Comparison of ENCODE assay signal across 26 cellular contexts in the genomic region with DNA sequence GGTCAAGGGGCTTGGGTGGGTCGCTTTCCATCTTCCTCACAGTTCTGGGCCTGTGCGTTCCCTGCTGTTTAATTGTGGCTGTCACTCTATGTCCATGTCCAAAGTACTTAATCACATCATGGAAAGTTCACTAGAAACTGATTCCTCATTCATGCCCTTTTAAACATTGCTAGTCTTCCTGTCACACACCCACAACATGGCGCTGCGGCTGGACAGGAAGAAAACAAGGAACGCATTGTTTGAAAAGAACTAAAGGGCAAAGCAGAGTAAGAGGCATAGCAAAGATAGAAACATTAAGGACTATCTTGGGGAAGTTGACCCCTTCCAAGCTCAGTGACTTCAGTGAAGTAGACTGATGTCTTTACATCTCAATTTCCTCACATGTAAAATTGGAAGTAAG. TPM values are rescaled to one million over a fixed set of nuclear protein-coding genes. Genes with fewer than 3 reads are reported as not detected.
DNase-seq lines count a peak whose midpoint lies in the region; ATAC-seq, FAIRE-seq and TF ChIP-seq lines count a peak whose summit lies in the region.
"Had no signal": no experiment of that assay in that cellular context is flagged by ENCODE, and none has a peak within 500 bp of the region (broad histone marks: within the 10 kb centered on the region; RNA-seq: fewer than 3 reads in every experiment).

No MANE protein-coding gene starts in this region.

- FAIRE-seq in astrocyte (lab: Jason Lieb, UNC): peak; percentile 13
- FAIRE-seq: GM12878, GM12892, GM18507 had no signal

- H3K4me1 Mint-ChIP-seq in astrocyte (ENCODE audit: low read depth, unreplicated experiment) (no peaks in the 10 kb centered on the region), nephron progenitor cell (no peaks in the 10 kb centered on the region)
- H3K4me1 Mint-ChIP-seq: B cell had no signal

- no peaks in the 10 kb centered on the region for H4K20me1 ChIP-seq in astrocyte (ENCODE audit: insufficient read depth, low read length)
- H4K20me1 ChIP-seq: BLaER1 treated with 17β-estradiol and CSF1 and Interleukin-3, amounts not matched to agents 10 nM and 100 nM had no signal

- no peaks in the 10 kb centered on the region for H3K9me3 Mint-ChIP-seq in astrocyte (ENCODE audit: unreplicated experiment)
- H3K9me3 Mint-ChIP-seq in nephron progenitor cell: no peaks in the 10 kb centered on the region
- H3K9me3 Mint-ChIP-seq: CD4-positive, alpha-beta T cell; CD8-positive, alpha-beta T cell had no signal

- no peak overlapping the region for H3K4me2 ChIP-seq in astrocyte (ENCODE audit: low read length)
- H3K4me2 ChIP-seq: A549; BLaER1 treated with 17β-estradiol and CSF1 and Interleukin-3, amounts not matched to agents 10 nM and 100 nM had no signal

- no peaks in the 10 kb centered on the region for H3K36me3 ChIP-seq in astrocyte (ENCODE audit: insufficient read depth, low read length)
- H3K36me3 ChIP-seq: BLaER1 treated with 17β-estradiol and CSF1 and Interleukin-3, amounts not matched to agents 10 nM and 100 nM had no signal

- H3K27ac Mint-ChIP-seq in astrocyte (ENCODE audit: unreplicated experiment) (no peak overlapping the region), nephron progenitor cell (peak overlapping the region; percentile 37)
- H3K27ac Mint-ChIP-seq: B cell; CD4-positive, alpha-beta T cell; CD8-positive, alpha-beta T cell had no signal

- TF ChIP-seq CTCF in astrocyte (IDR thresholded peaks at IDR 0.05; ENCODE audit: insufficient read depth, low read depth, low read length) (no peak), nephron progenitor cell (IDR thresholded peaks at IDR 0.05) (no peak)

- H3K4me3 ChIP-seq in astrocyte (ENCODE audit: insufficient read depth, low read depth, low read length): no peak overlapping the region
- H3K4me3 ChIP-seq: A549; BLaER1 treated with 17β-estradiol and CSF1 and Interleukin-3, amounts not matched to agents 10 nM and 100 nM; GM12878 had no signal

- ATAC-seq in GM18520 (IDR thresholded peaks at IDR 0.05; ENCODE audit: unreplicated experiment) (no peak), GM21576 (IDR thresholded peaks at IDR 0.05; ENCODE audit: unreplicated experiment) (no peak)
- ATAC-seq: A549; CD8-positive, alpha-beta T cell; GM12878 had no signal

- H3K4me3 Mint-ChIP-seq in astrocyte (ENCODE audit: unreplicated experiment) (no peak overlapping the region), nephron progenitor cell (no peak overlapping the region)
- H3K4me3 Mint-ChIP-seq: B cell; CD4-positive, alpha-beta T cell; CD8-positive, alpha-beta T cell had no signal

- H3K27ac ChIP-seq in astrocyte (ENCODE audit: low read depth, low read length): no peak overlapping the region
- H3K27ac ChIP-seq: 22Rv1; A549; BLaER1 treated with 17β-estradiol and CSF1 and Interleukin-3, amounts not matched to agents 10 nM and 100 nM; C4-2B had no signal

- H3K79me2 ChIP-seq in astrocyte (ENCODE audit: insufficient read depth, low read length): no peaks in the 10 kb centered on the region

- H3K27me3 ChIP-seq in astrocyte (ENCODE audit: insufficient read depth, low read length): no peaks in the 10 kb centered on the region
- H3K27me3 ChIP-seq: BLaER1 treated with 17β-estradiol and CSF1 and Interleukin-3, amounts not matched to agents 10 nM and 100 nM had no signal

- H3K4me1 ChIP-seq in astrocyte (ENCODE audit: insufficient read depth, low read length): no peaks in the 10 kb centered on the region
- H3K4me1 ChIP-seq: A549; BLaER1 treated with 17β-estradiol and CSF1 and Interleukin-3, amounts not matched to agents 10 nM and 100 nM had no signal

- DNase-seq in COLO829 (ENCODE audit: low spot score) (peak; percentile 11), astrocyte (ENCODE audit: low read depth) (no peak), nephron progenitor cell (no peak), NCI-H1436 treated with DMSO at 0.1 percent for 48 hours (lab: John Stamatoyannopoulos, UW) (no peak)
- DNase-seq: AML-193; CD4-positive, alpha-beta T cell; CD8-positive, alpha-beta T cell; COR-L47; DMS 273 treated with DMSO at 0.1 percent for 48 hours; DMS153; DMS53; DMS79; DND-41; EL; GDM1 had no signal

- H3K9me3 ChIP-seq in astrocyte (ENCODE audit: insufficient read depth, low read depth, low read length): no peaks in the 10 kb centered on the region
- H3K9me3 ChIP-seq: A549; BLaER1 treated with 17β-estradiol and CSF1 and Interleukin-3, amounts not matched to agents 10 nM and 100 nM had no signal

- peaks cover 4% of the 10 kb centered on the region for H3K36me3 Mint-ChIP-seq in astrocyte (ENCODE audit: low read depth, unreplicated experiment)
- H3K36me3 Mint-ChIP-seq in nephron progenitor cell (ENCODE audit: low read depth): peaks cover 22% of the 10 kb centered on the region

- H3K9ac ChIP-seq in astrocyte (ENCODE audit: low read length): no peak overlapping the region
- H3K9ac ChIP-seq: BLaER1 treated with 17β-estradiol and CSF1 and Interleukin-3, amounts not matched to agents 10 nM and 100 nM had no signal

- no peak overlapping the region for H2AFZ ChIP-seq in astrocyte (ENCODE audit: low read depth, low read length)

- no peaks in the 10 kb centered on the region for H3K27me3 Mint-ChIP-seq in astrocyte (ENCODE audit: low read depth, unreplicated experiment)
- no peaks in the 10 kb centered on the region for H3K27me3 Mint-ChIP-seq in nephron progenitor cell (ENCODE audit: low read depth, poor library complexity)
- H3K27me3 Mint-ChIP-seq: B cell; CD4-positive, alpha-beta T cell had no signal

RNA-seq across cellular contexts. Expression of a gene that starts 18.4 kb away (rescaled TPM):
- 12.1 and 12.8 TPM in 2 replicates for total RNA-seq in astrocyte
- total RNA-seq: A172 had no signal
